ENCODE assay signal across 18 cellular contexts in the genomic region with DNA sequence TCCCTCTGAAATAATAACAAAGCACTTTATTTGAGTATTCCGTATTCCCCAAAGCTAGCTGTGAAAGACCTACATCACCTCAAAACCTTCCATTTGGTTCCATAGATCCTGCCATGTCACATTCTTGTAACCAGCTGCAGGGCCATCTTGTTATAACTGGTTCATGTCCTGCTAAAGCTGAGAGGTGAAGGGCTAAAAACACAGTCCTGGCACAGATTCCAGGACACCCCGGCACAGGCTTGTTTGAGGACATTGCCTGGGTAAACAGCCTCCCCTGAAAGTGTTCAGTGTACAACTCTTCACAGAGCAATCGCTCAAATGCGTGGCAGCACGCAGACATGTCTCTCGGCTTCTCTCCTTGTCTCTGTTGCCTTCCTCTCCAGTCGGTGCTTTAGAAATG.
"Had no signal": no experiment of that assay in that cellular context is flagged by ENCODE, and none has a peak within 500 bp of the region (broad histone marks: within the 10 kb centered on the region; RNA-seq: fewer than 3 reads in every experiment).

No MANE protein-coding gene starts in this region.

- H3K4me1 Mint-ChIP-seq: neural crest cell had no signal

- H3K4me1 ChIP-seq: gastroesophageal sphincter, psoas muscle, upper lobe of right lung had no signal

- H3K9me3 Mint-ChIP-seq: activated T-cell treated with anti-CD3 and anti-CD28 coated beads, Interleukin-2, amount 50 U/mL, for 72 hours; dendritic cell treated with granulocyte-macrophage colony-stimulating factor and Interleukin-4, amounts not matched to agents 40 ng/mL and 50 ng/mL, for 4 days; neural crest cell had no signal

- H3K4me3 ChIP-seq: gastroesophageal sphincter, heart right ventricle, psoas muscle, SK-N-MC, suprapubic skin, upper lobe of right lung had no signal

- DNase-seq: activated CD4-positive, alpha-beta T cell treated with anti-CD3 and anti-CD28 coated beads for 1 hour; activated CD8-positive, alpha-beta memory T cell treated with anti-CD3 and anti-CD28 coated beads, Interleukin-2, amount 50 U/mL, for 48 hours; activated gamma-delta T cell; activated T-cell treated with anti-CD3 and anti-CD28 coated beads, Interleukin-2, amount 50 U/mL, for 72 hours; aorta; erythroblast; heart right ventricle; mesenchymal stem cell; psoas muscle; stimulated activated naive CD8-positive, alpha-beta T cell treated with anti-CD3 and anti-CD28 coated beads, Interleukin-15, Interleukin-2, amounts not matched to agents 100 U/mL and 50 U/mL, for 24 hours; T1000; upper lobe of right lung had no signal

- H3K27me3 Mint-ChIP-seq: dendritic cell treated with granulocyte-macrophage colony-stimulating factor and Interleukin-4, amounts not matched to agents 40 ng/mL and 50 ng/mL, for 4 days had no signal

- H3K4me3 Mint-ChIP-seq: activated T-cell treated with anti-CD3 and anti-CD28 coated beads, Interleukin-2, amount 50 U/mL, for 72 hours; dendritic cell treated with granulocyte-macrophage colony-stimulating factor and Interleukin-4, amounts not matched to agents 40 ng/mL and 50 ng/mL, for 4 days; neural crest cell had no signal

- H3K27ac ChIP-seq: gastroesophageal sphincter, psoas muscle, SK-N-MC, suprapubic skin, upper lobe of right lung had no signal

- H3K27ac Mint-ChIP-seq: activated T-cell treated with anti-CD3 and anti-CD28 coated beads, Interleukin-2, amount 50 U/mL, for 72 hours; dendritic cell treated with granulocyte-macrophage colony-stimulating factor and Interleukin-4, amounts not matched to agents 40 ng/mL and 50 ng/mL, for 4 days had no signal

- ATAC-seq: activated T-cell treated with anti-CD3 and anti-CD28 coated beads, Interleukin-2, amount 50 U/mL, for 72 hours; gastroesophageal sphincter; psoas muscle; sciatic nerve; stimulated activated naive CD8-positive, alpha-beta T cell treated with anti-CD3 and anti-CD28 coated beads, Interleukin-15, Interleukin-2, amounts not matched to agents 100 U/mL and 50 U/mL, for 24 hours had no signal

- H3K9me3 ChIP-seq: gastroesophageal sphincter, heart right ventricle, psoas muscle, suprapubic skin, upper lobe of right lung had no signal

- H3K27me3 ChIP-seq: gastroesophageal sphincter, heart right ventricle, suprapubic skin, upper lobe of right lung had no signal
